17 cellular contexts compared by ENCODE assay signal in genomic region chr12:101763246-101763931, GRCh38. TPM values are rescaled to one million over a fixed set of nuclear protein-coding genes. Genes with fewer than 3 reads are reported as not detected.
A peak's percentile ranks its signal among the peaks of the same experiment; 100 is the strongest.
DNase-seq lines count a peak whose midpoint lies in the region; ATAC-seq, FAIRE-seq and TF ChIP-seq lines count a peak whose summit lies in the region.
"Had no signal": no experiment of that assay in that cellular context is flagged by ENCODE, and none has a peak within 500 bp of the region (broad histone marks: within the 10 kb centered on the region; RNA-seq: fewer than 3 reads in every experiment).

No MANE protein-coding gene starts in this region.

- H3K4me1 ChIP-seq in HEK293 (ENCODE audit: control insufficient read depth, insufficient read depth, low read length): no peaks in the 10 kb centered on the region

- peaks cover 9 to 52% (median 27%) of the 10 kb centered on the region in 3 donors for H3K36me3 Mint-ChIP-seq in immature natural killer cell
- H3K36me3 Mint-ChIP-seq in effector memory CD8-positive, alpha-beta T cell (ENCODE audit: insufficient read depth): peaks cover 46% of the 10 kb centered on the region
- peaks cover 24% of the 10 kb centered on the region for H3K36me3 Mint-ChIP-seq in activated CD4-positive, alpha-beta T cell treated with anti-CD3 and anti-CD28 coated beads, Interleukin-2, amount 10 ng/mL, durations not matched to agents 7 days and 5 days (ENCODE audit: low read depth)
- H3K36me3 Mint-ChIP-seq: activated naive CD4-positive, alpha-beta T cell treated with anti-CD3 and anti-CD28 coated beads, Interleukin-2, amount 50 U/mL, for 72 hours had no signal

- DNase-seq in UCSD-AML1 (lab: John Stamatoyannopoulos, UW; ENCODE audit: unreplicated experiment) (peak; percentile 9), immature natural killer cell (no peak), sciatic nerve (ENCODE audit: low spot score) (no peak), middle frontal gyrus (ENCODE audit: extremely low spot score, low spot score) (no peak), frontal cortex (ENCODE audit: low spot score in 2 of 2) (no peak)
- DNase-seq in effector memory CD8-positive, alpha-beta T cell: no peak
- no peak for DNase-seq in activated CD4-positive, alpha-beta T cell treated with anti-CD3 and anti-CD28 coated beads, Interleukin-2, amount 10 ng/mL, durations not matched to agents 7 days and 5 days
- DNase-seq: C1 segment of cervical spinal cord; hypothalamus; midbrain; NCI-H187; stimulated activated CD4-positive, alpha-beta T cell treated with anti-CD3 and anti-CD28 coated beads, Interleukin-2, amount 100 ng/mL, for 24 hours had no signal

- no peaks in the 10 kb centered on the region for H3K27me3 Mint-ChIP-seq in immature natural killer cell (ENCODE audit: low read depth in 3 of 3)
- no peaks in the 10 kb centered on the region for H3K27me3 Mint-ChIP-seq in effector memory CD8-positive, alpha-beta T cell
- no peaks in the 10 kb centered on the region for H3K27me3 Mint-ChIP-seq in activated CD4-positive, alpha-beta T cell treated with anti-CD3 and anti-CD28 coated beads, Interleukin-2, amount 10 ng/mL, durations not matched to agents 7 days and 5 days
- H3K27me3 Mint-ChIP-seq: progenitor cell of endocrine pancreas had no signal

- no peaks in the 10 kb centered on the region for H3K9me3 ChIP-seq in HEK293 (ENCODE audit: control insufficient read depth, insufficient read depth, low read depth, low read length)

- peaks cover 4 to 15% of the 10 kb centered on the region in 2 donors for H3K4me1 Mint-ChIP-seq in immature natural killer cell
- peaks cover 0 to 8% of the 10 kb centered on the region in 2 donors for H3K4me1 Mint-ChIP-seq in effector memory CD8-positive, alpha-beta T cell (ENCODE audit: low read depth in 2 of 2)
- no peaks in the 10 kb centered on the region for H3K4me1 Mint-ChIP-seq in activated CD4-positive, alpha-beta T cell treated with anti-CD3 and anti-CD28 coated beads, Interleukin-2, amount 10 ng/mL, durations not matched to agents 7 days and 5 days

- H3K4me3 ChIP-seq in HEK293 (ENCODE audit: low read depth, low read length): no peak overlapping the region

- no peak for TF ChIP-seq CTCF in HEK293 (tag by site-specific recombination; IDR thresholded peaks at IDR 0.05)

- H3K4me3 Mint-ChIP-seq in immature natural killer cell: no peak overlapping the region
- no peak overlapping the region for H3K4me3 Mint-ChIP-seq in effector memory CD8-positive, alpha-beta T cell
- H3K4me3 Mint-ChIP-seq in activated CD4-positive, alpha-beta T cell treated with anti-CD3 and anti-CD28 coated beads, Interleukin-2, amount 10 ng/mL, durations not matched to agents 7 days and 5 days: no peak overlapping the region

- intact Hi-C loops in sciatic nerve (cut with DNase I): no loop called here

- peaks cover 5 to 40% of the 10 kb centered on the region in 2 experiments; a peak in 1 of 3 replicates for H3K36me3 ChIP-seq in HEK293 (ENCODE audit: control insufficient read depth in 2 of 2, insufficient read depth in 1 of 2, low read length in 2 of 2)

- no peak overlapping the region for H3K27ac ChIP-seq in HEK293 (ENCODE audit: extremely low read depth, low read depth, low read length)
- H3K27ac ChIP-seq: epithelial cell of prostate, RWPE1 had no signal

- POLR2A ChIA-PET in HEK293 (lab: Yijun Ruan, JAX): no interaction called here
- POLR2A ChIA-PET in activated CD4-positive, alpha-beta T cell treated with anti-CD3 and anti-CD28 coated beads, Interleukin-2, amount 10 ng/mL, durations not matched to agents 7 days and 5 days (lab: Charles Lee): no interaction called here

- H3K9me3 Mint-ChIP-seq in immature natural killer cell: no peaks in the 10 kb centered on the region
- no peaks in the 10 kb centered on the region for H3K9me3 Mint-ChIP-seq in effector memory CD8-positive, alpha-beta T cell
- H3K9me3 Mint-ChIP-seq in activated CD4-positive, alpha-beta T cell treated with anti-CD3 and anti-CD28 coated beads, Interleukin-2, amount 10 ng/mL, durations not matched to agents 7 days and 5 days: no peaks in the 10 kb centered on the region
- H3K9me3 Mint-ChIP-seq: activated naive CD4-positive, alpha-beta T cell treated with anti-CD3 and anti-CD28 coated beads, Interleukin-2, amount 50 U/mL, for 72 hours had no signal

- no peak for FAIRE-seq in frontal cortex (lab: Jason Lieb, UNC)

- CTCF ChIA-PET in HEK293 (lab: Yijun Ruan, JAX): interaction anchor here (2.7 kb wide), 1 partner anchor 10 kb away, joined by 12 read pairs; no protein-coding TSS in a partner anchor
- CTCF ChIA-PET in activated CD4-positive, alpha-beta T cell treated with anti-CD3 and anti-CD28 coated beads, Interleukin-2, amount 10 ng/mL, durations not matched to agents 7 days and 5 days (lab: Charles Lee): interaction anchor here (0.6 to 2.4 kb wide), 3 partner anchors 11 to 116 kb away, joined by 3 to 10 read pairs (median 3); no protein-coding TSS in a partner anchor

- peak; percentile 81 for ATAC-seq in sciatic nerve
- ATAC-seq in effector memory CD8-positive, alpha-beta T cell (replicated peaks): no peak
- ATAC-seq: activated naive CD4-positive, alpha-beta T cell treated with anti-CD3 and anti-CD28 coated beads, Interleukin-2, amount 50 U/mL, for 72 hours had no signal

- H3K27ac Mint-ChIP-seq in immature natural killer cell: peak overlapping the region in 5 of 6 donors; percentile 28 to 80 (median 48)
- H3K27ac Mint-ChIP-seq in effector memory CD8-positive, alpha-beta T cell: peak overlapping the region in 1 of 2 donors; percentile 85
- no peak overlapping the region for H3K27ac Mint-ChIP-seq in activated CD4-positive, alpha-beta T cell treated with anti-CD3 and anti-CD28 coated beads, Interleukin-2, amount 10 ng/mL, durations not matched to agents 7 days and 5 days
- H3K27ac Mint-ChIP-seq: progenitor cell of endocrine pancreas had no signal

TF ChIP-seq in HEK293, 187 proteins besides CTCF, POLR2A, EP300 and RAD21:
- TF ChIP-seq ZNF121 (tag by site-specific recombination; IDR thresholded peaks at IDR 0.05): no peak
- TF ChIP-seq ZNF239 (tag by site-specific recombination; IDR thresholded peaks at IDR 0.05): no peak
- TF ChIP-seq ZEB2 (tag by site-specific recombination; IDR thresholded peaks at IDR 0.05): no peak
- TF ChIP-seq ZFHX2 (tag by site-specific recombination; conservative IDR thresholded peaks at IDR 0.05): peak; percentile 25; the same call in 1 of the 2 replicates
- no peak for TF ChIP-seq ZNF37A (tag by site-specific recombination; IDR thresholded peaks at IDR 0.05)

RNA-seq across cellular contexts. Expression of gene SYCP3, which starts 24.1 kb away (rescaled TPM):
- polyA plus RNA-seq in immature natural killer cell: under 1 TPM in 1 of 3 donors, not detected in 2; 0.18 TPM
- total RNA-seq in sciatic nerve (not detected), frontal cortex (0.82 TPM)
- under 1 TPM; 0.35 to 0.75 TPM for total RNA-seq in activated CD4-positive, alpha-beta T cell treated with anti-CD3 and anti-CD28 coated beads, Interleukin-2, amount 10 ng/mL, durations not matched to agents 7 days and 5 days
- total RNA-seq: progenitor cell of endocrine pancreas had no signal
